ENCODE assay signal across 10 cellular contexts in the genomic region with DNA sequence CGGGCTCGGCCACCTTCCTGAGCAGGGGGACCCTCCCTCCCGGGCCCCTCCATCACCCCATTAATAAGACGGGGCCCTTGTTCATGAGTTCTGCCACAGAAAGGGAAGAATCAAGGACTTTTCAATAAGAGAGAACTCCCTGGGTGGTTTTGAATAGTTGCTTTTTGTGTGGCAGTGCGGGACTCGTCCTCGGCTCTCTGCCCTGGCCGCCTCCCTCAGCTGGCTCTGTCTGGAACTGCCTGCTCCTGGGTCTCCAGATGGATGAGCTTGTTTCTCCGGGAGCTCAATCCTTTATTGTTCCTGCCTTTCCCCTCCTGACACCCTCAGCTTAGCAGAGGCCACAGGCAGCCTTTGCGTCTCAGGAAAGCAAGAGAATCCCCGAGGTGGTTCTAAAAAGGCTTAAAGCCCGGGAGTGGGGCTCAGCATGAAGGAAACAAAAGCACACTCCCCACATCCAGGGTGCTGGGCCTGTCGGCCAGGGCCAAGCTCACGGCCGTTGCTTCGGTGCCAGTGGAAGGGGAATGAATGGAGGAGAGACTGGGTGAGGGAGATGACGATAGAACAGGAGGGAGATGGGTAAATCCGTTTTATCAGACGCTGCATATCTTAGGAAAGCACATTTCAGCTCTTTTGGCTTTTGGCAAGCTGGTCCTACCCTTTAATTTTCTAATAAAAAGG.
DNase-seq lines count a peak whose midpoint lies in the region; ATAC-seq, FAIRE-seq and TF ChIP-seq lines count a peak whose summit lies in the region.
"Had no signal": no experiment of that assay in that cellular context is flagged by ENCODE, and none has a peak within 500 bp of the region (broad histone marks: within the 10 kb centered on the region; RNA-seq: fewer than 3 reads in every experiment).

No MANE protein-coding gene starts in this region.

- peaks cover 31% of the 10 kb centered on the region for H3K4me1 ChIP-seq in cardiac muscle cell (ENCODE audit: low read depth)
- peaks cover 0 to 75% of the 10 kb centered on the region in 2 donors for H3K4me1 ChIP-seq in right atrium auricular region
- peaks cover 7 to 39% (median 29%) of the 10 kb centered on the region in 4 experiments for H3K4me1 ChIP-seq in H1 (replicated peaks in 1 of 4; ENCODE audit: control insufficient read depth in 3 of 4, insufficient read depth in 4 of 4, low read length in 3 of 4)
- H3K4me1 ChIP-seq in ascending aorta: peaks cover 10 to 34% of the 10 kb centered on the region in 2 donors

- H3K4ac ChIP-seq in H1 (replicated peaks; ENCODE audit: insufficient read length, low read depth, low read length): no peak overlapping the region

- TF ChIP-seq EP300 in H1 (IDR thresholded peaks at IDR 0.05; ENCODE audit: borderline replicate concordance in 1 of 2, low read depth in 2 of 2, low read length in 2 of 2): no peak

- H3K79me1 ChIP-seq in H1 (ENCODE audit: low read depth, low read length): no peaks in the 10 kb centered on the region

- H2BK120ac ChIP-seq in H1 (replicated peaks; ENCODE audit: low read depth, low read length): no peak overlapping the region

- H3K36me3 ChIP-seq in cardiac muscle cell (no peaks in the 10 kb centered on the region), right atrium auricular region (no peaks in the 10 kb centered on the region), H1 (ENCODE audit: control insufficient read depth in 2 of 4, insufficient read depth in 4 of 4, low read length in 3 of 4) (no peaks in the 10 kb centered on the region), ascending aorta (no peaks in the 10 kb centered on the region)
- H3K36me3 ChIP-seq: upper lobe of left lung had no signal

- no peak overlapping the region for H2AK5ac ChIP-seq in H1 (ENCODE audit: low read depth, low read length)

- H3K23ac ChIP-seq in H1 (ENCODE audit: insufficient read length): no peak overlapping the region

- H3K27me3 ChIP-seq in cardiac muscle cell: no peaks in the 10 kb centered on the region
- H3K27me3 ChIP-seq in right atrium auricular region: no peaks in the 10 kb centered on the region
- peaks cover 0 to 15% (median 6%) of the 10 kb centered on the region in 4 experiments; a peak in 5 of 7 replicates for H3K27me3 ChIP-seq in H1 (replicated peaks in 1 of 4; ENCODE audit: control insufficient read depth in 3 of 4, extremely low read depth in 1 of 4, insufficient read depth in 3 of 4, low read length in 3 of 4)
- H3K27me3 ChIP-seq in ascending aorta: no peaks in the 10 kb centered on the region
- H3K27me3 ChIP-seq: upper lobe of left lung had no signal

- peak overlapping the region; percentile 54 for H2AFZ ChIP-seq in H1 (ENCODE audit: low read length)

- intact Hi-C loops in ascending aorta (cut with DNase I): no loop called here

- ATAC-seq in HG03469 (IDR thresholded peaks at IDR 0.05; ENCODE audit: unreplicated experiment): no peak

- 0 out of 2 replicates have a peak overlapping the region, but pooled peaks have one; percentile 16 for H4K8ac ChIP-seq in H1 (ENCODE audit: extremely low read depth, insufficient read depth, low read length)

- H3K14ac ChIP-seq in H1 (ENCODE audit: insufficient read length): no peak overlapping the region

- peak in 1 of 2 experiments; percentile 2; a peak in 2 of 4 replicates for TF ChIP-seq RAD21 in H1 (IDR thresholded peaks at IDR 0.05 in 1 of 2, conservative IDR thresholded peaks at IDR 0.05 in 1 of 2; ENCODE audit: low read depth in 2 of 2, low read length in 2 of 2)

- no peak overlapping the region for H3K56ac ChIP-seq in H1 (replicated peaks; ENCODE audit: insufficient read length, low read depth, low read length)

- no peak overlapping the region for H2BK20ac ChIP-seq in H1 (ENCODE audit: low read length)

- H3K4me3 ChIP-seq in cardiac muscle cell: no peak overlapping the region
- no peak overlapping the region for H3K4me3 ChIP-seq in right atrium auricular region
- peak overlapping the region in 2 of 4 experiments; percentile 14 to 32; a peak in 3 of 8 replicates for H3K4me3 ChIP-seq in H1 (ENCODE audit: extremely low read depth in 1 of 4, insufficient read depth in 2 of 4, low read depth in 3 of 4, low read length in 4 of 4)
- peak overlapping the region in 1 of 2 donors; percentile 13 for H3K4me3 ChIP-seq in ascending aorta
- H3K4me3 ChIP-seq: lung, upper lobe of left lung had no signal

- WGBS in H1 (ENCODE audit: extremely low coverage in 1 of 2, insufficient coverage in 1 of 2, insufficient read length in 1 of 2, insufficient replicate concordance in 2 of 2, low coverage in 1 of 2, low lambda C conversion rate in 2 of 2, missing lambda C conversion rate in 1 of 2), 2 experiments: 47% methylated on average over 19 of the region's 19 CpGs; no CpG with 5 or more reads in 1 of the 2 experiments

- H3K23me2 ChIP-seq in H1 (ENCODE audit: low read depth, low read length): no peaks in the 10 kb centered on the region

- CTCF ChIA-PET in H1 (lab: Charles Lee; ENCODE audit: partially characterized antibody): interaction anchor here (0.9 to 6.1 kb wide), 24 partner anchors 8 to 460 kb away, joined by 3 to 79 read pairs (median 5); no protein-coding TSS in a partner anchor

- H4K91ac ChIP-seq in H1 (replicated peaks; ENCODE audit: insufficient read length, low read length): peak overlapping the region; percentile 38

- no peak overlapping the region for H3K27ac ChIP-seq in cardiac muscle cell
- H3K27ac ChIP-seq in right atrium auricular region: peak overlapping the region in 1 of 2 donors; percentile 76
- no peak overlapping the region for H3K27ac ChIP-seq in H1 (ENCODE audit: low read depth, low read length)
- no peak overlapping the region for H3K27ac ChIP-seq in ascending aorta

- H4K20me1 ChIP-seq in H1 (replicated peaks in 1 of 2; ENCODE audit: control insufficient read depth in 1 of 2, insufficient read depth in 2 of 2, low read length in 2 of 2): no peaks in the 10 kb centered on the region

- 0 out of 3 replicates have a peak, but pooled peaks of 1 of the 2 experiments have one; percentile 17 for TF ChIP-seq POLR2A in H1 (IDR thresholded peaks at IDR 0.05; ENCODE audit: control extremely low read depth in 1 of 2, low read depth in 2 of 2, low read length in 2 of 2)

- no peaks in the 10 kb centered on the region for H3K79me2 ChIP-seq in H1 (ENCODE audit: control insufficient read depth in 1 of 2, insufficient read depth in 2 of 2, low read length in 2 of 2)

- H2BK12ac ChIP-seq in H1 (ENCODE audit: low read depth, low read length): 0 out of 2 replicates have a peak overlapping the region, but pooled peaks have one; percentile 55

- DNase-seq in cardiac muscle cell (ENCODE audit: low read depth in 1 of 2, low spot score in 1 of 2): no peak
- no peak for DNase-seq in right atrium auricular region (ENCODE audit: low spot score)
- peak in 1 of 2 experiments; percentile 66 for DNase-seq in H1 (ENCODE audit: low read depth in 1 of 2, low spot score in 2 of 2)
- DNase-seq in midbrain (lab: John Stamatoyannopoulos, UW): peak; percentile 92
- no peak for DNase-seq in GM19238 (ENCODE audit: insufficient read length, low spot score)
- DNase-seq in ascending aorta (ENCODE audit: low spot score in 2 of 2): no peak
- DNase-seq in NCI-H510A (lab: John Stamatoyannopoulos, UW): no peak

- H3K9ac ChIP-seq in H1 (replicated peaks in 1 of 4; ENCODE audit: extremely low read depth in 1 of 4, low read depth in 3 of 4, low read length in 3 of 4): peak overlapping the region in 1 of 4 experiments; percentile 34; a peak in 2 of 7 replicates

- POLR2A ChIA-PET in H1 (lab: Charles Lee; ENCODE audit: partially characterized antibody): interaction anchor here (0.7 to 3.8 kb wide), 3 partner anchors 8 to 90 kb away, joined by 3 to 13 read pairs (median 4); no protein-coding TSS in a partner anchor

- TF ChIP-seq CTCF in cardiac muscle cell (IDR thresholded peaks at IDR 0.05; ENCODE audit: low read depth, low read length) (peak; percentile 27), right atrium auricular region (IDR thresholded peaks at IDR 0.05) (no peak), H1 (IDR thresholded peaks at IDR 0.05; ENCODE audit: control extremely low read depth in 1 of 3, insufficient read depth in 1 of 3, low read depth in 1 of 3, low read length in 3 of 3) (peak in 1 of 3 experiments; percentile 5; a peak in 1 of 4 replicates), ascending aorta (IDR thresholded peaks at IDR 0.05) (peak in 1 of 3 experiments; percentile 27)

- H3K18ac ChIP-seq in H1 (ENCODE audit: extremely low read depth, low read length): no peak overlapping the region; the same call in 1 of the 2 replicates

- H4K5ac ChIP-seq in H1 (ENCODE audit: insufficient read length, low read depth, low read length): no peak overlapping the region

- FAIRE-seq in H1 (lab: Jason Lieb, UNC): peak; percentile 57

- H3K4me2 ChIP-seq in H1 (ENCODE audit: insufficient read depth in 1 of 2, low read depth in 2 of 2, low read length in 2 of 2): peak overlapping the region; percentile 53 to 66

- peak overlapping the region; percentile 47; the same call in 1 of the 2 replicates for H2BK5ac ChIP-seq in H1 (ENCODE audit: low read depth, low read length)

- H2BK15ac ChIP-seq in H1 (ENCODE audit: low read length): peak overlapping the region; percentile 37; the same call in 1 of the 2 replicates

- H3K9me3 ChIP-seq in cardiac muscle cell (ENCODE audit: low read depth) (no peaks in the 10 kb centered on the region), right atrium auricular region (no peaks in the 10 kb centered on the region), H1 (ENCODE audit: insufficient read depth in 2 of 2, low read depth in 1 of 2, low read length in 1 of 2) (no peaks in the 10 kb centered on the region), ascending aorta (no peaks in the 10 kb centered on the region)
- H3K9me3 ChIP-seq: upper lobe of left lung had no signal

TF ChIP-seq in H1, 55 proteins besides CTCF, POLR2A, EP300 and RAD21:
- 0 out of 2 replicates have a peak, but pooled peaks have one; percentile 46 for TF ChIP-seq TAF1 (IDR thresholded peaks at IDR 0.05; ENCODE audit: low read depth, low read length)
- no peak for TF ChIP-seq ASH2L (IDR thresholded peaks at IDR 0.05; ENCODE audit: low read length)
